ENCODE assay signal across 17 cellular contexts in genomic region chr4:3599951-3600350, GRCh38.
DNase-seq lines count a peak whose midpoint lies in the region; TF ChIP-seq lines count a peak whose summit lies in the region.
"Had no signal": no experiment of that assay in that cellular context is flagged by ENCODE, and none has a peak within 500 bp of the region (broad histone marks: within the 10 kb centered on the region; RNA-seq: fewer than 3 reads in every experiment).

No MANE protein-coding gene starts in this region.

- peaks cover 3% of the 10 kb centered on the region for H3K4me1 Mint-ChIP-seq in neural progenitor cell
- no peaks in the 10 kb centered on the region for H3K4me1 Mint-ChIP-seq in CD4-positive, alpha-beta memory T cell
- H3K4me1 Mint-ChIP-seq: GM23338 had no signal

- H3K4me1 ChIP-seq in neural progenitor cell (no peaks in the 10 kb centered on the region), trophoblast cell (ENCODE audit: control insufficient read depth in 1 of 2, insufficient read depth in 2 of 2, low read length in 2 of 2) (no peaks in the 10 kb centered on the region)
- H3K4me1 ChIP-seq in CD4-positive, alpha-beta memory T cell (ENCODE audit: insufficient read depth, low read length) = no peaks in the 10 kb centered on the region
- H3K4me1 ChIP-seq: Caco-2, HAP-1 had no signal

- H3F3A ChIP-seq in neural progenitor cell (ENCODE audit: low read depth) = peaks cover 3% of the 10 kb centered on the region

- no peak overlapping the region for H3K18ac ChIP-seq in trophoblast cell (ENCODE audit: low read length)

- no peaks in the 10 kb centered on the region for H3K27me3 ChIP-seq in H7 (ENCODE audit: control insufficient read depth, insufficient read depth, low read length)
- H3K27me3 ChIP-seq in neural progenitor cell = no peaks in the 10 kb centered on the region
- no peaks in the 10 kb centered on the region for H3K27me3 ChIP-seq in trophoblast cell (ENCODE audit: insufficient read depth, low read length)
- no peaks in the 10 kb centered on the region for H3K27me3 ChIP-seq in CD4-positive, alpha-beta memory T cell (ENCODE audit: insufficient read depth, low read length)

- no peak overlapping the region for H3K14ac ChIP-seq in trophoblast cell (ENCODE audit: low read length)

- DNase-seq in H7 = peak; percentile 35
- peak; percentile 30 for DNase-seq in iPS-NIHi11 (ENCODE audit: low spot score)
- peak; percentile 34 for DNase-seq in neural progenitor cell (ENCODE audit: low spot score)
- peak; percentile 41 to 64 for DNase-seq in trophoblast cell
- DNase-seq in CD4-positive, alpha-beta memory T cell = no peak
- no peak for DNase-seq in HPDE6-E6E7 (ENCODE audit: extremely low spot score)
- no peak for DNase-seq in lower leg skin (ENCODE audit: low spot score in 2 of 2)
- DNase-seq: C1 segment of cervical spinal cord; Caco-2; CD8-positive, alpha-beta T cell; DMS153; DND-41; GDM1; HFFc6 had no signal

- no peak overlapping the region for H2BK5ac ChIP-seq in trophoblast cell (ENCODE audit: low read depth, low read length, poor library complexity)

- H3K4me2 ChIP-seq in neural progenitor cell (no peak overlapping the region), trophoblast cell (ENCODE audit: low read length) (no peak overlapping the region)
- H3K4me2 ChIP-seq: GM23338 had no signal

- H3K27me3 Mint-ChIP-seq in neural progenitor cell (ENCODE audit: insufficient read depth, low read depth) = peaks cover 7% of the 10 kb centered on the region
- H3K27me3 Mint-ChIP-seq in CD4-positive, alpha-beta memory T cell = peaks cover 5 to 8% of the 10 kb centered on the region in 2 donors

- peak overlapping the region; percentile 46 for H3K4me3 Mint-ChIP-seq in neural progenitor cell
- no peak overlapping the region for H3K4me3 Mint-ChIP-seq in CD4-positive, alpha-beta memory T cell
- H3K4me3 Mint-ChIP-seq: CD8-positive, alpha-beta T cell; GM23338; HFFc6 had no signal

- H2AFZ ChIP-seq in neural progenitor cell (replicated peaks) = no peak overlapping the region
- no peak overlapping the region for H2AFZ ChIP-seq in trophoblast cell (ENCODE audit: insufficient read depth, low read length, poor library complexity)
- H2AFZ ChIP-seq: GM23338 had no signal

- no peaks in the 10 kb centered on the region for H3K36me3 Mint-ChIP-seq in neural progenitor cell
- H3K36me3 Mint-ChIP-seq in CD4-positive, alpha-beta memory T cell = no peaks in the 10 kb centered on the region
- H3K36me3 Mint-ChIP-seq: CD8-positive, alpha-beta T cell had no signal

- H3K23ac ChIP-seq in trophoblast cell (ENCODE audit: low read length) = no peak overlapping the region

- H3K36me3 ChIP-seq in H7 (replicated peaks; ENCODE audit: control insufficient read depth, insufficient read depth, low read length) (no peaks in the 10 kb centered on the region), neural progenitor cell (no peaks in the 10 kb centered on the region), trophoblast cell (ENCODE audit: control insufficient read depth in 1 of 2, insufficient read depth in 2 of 2, low read length in 2 of 2) (no peaks in the 10 kb centered on the region)
- no peaks in the 10 kb centered on the region for H3K36me3 ChIP-seq in CD4-positive, alpha-beta memory T cell (ENCODE audit: insufficient read depth, low read length)
- H3K36me3 ChIP-seq: HAP-1 had no signal

- H3K27ac ChIP-seq in neural progenitor cell (no peak overlapping the region), trophoblast cell (ENCODE audit: low read depth, low read length) (no peak overlapping the region)
- H3K27ac ChIP-seq in CD4-positive, alpha-beta memory T cell (ENCODE audit: low read depth, low read length) = no peak overlapping the region

- no peak overlapping the region for H4K91ac ChIP-seq in trophoblast cell (ENCODE audit: low read depth, low read length)

- POLR2A ChIA-PET in CD4-positive, alpha-beta memory T cell (lab: Charles Lee; ENCODE audit: partially characterized antibody) = no interaction called here

- whole genome bisulfite sequencing in trophoblast cell (ENCODE audit: extremely low coverage, insufficient coverage, insufficient read length) = no CpG with 5 or more reads among the region's 9 CpGs
- 56 to 63% methylated on average over 9 of the region's 9 CpGs for WGBS in lower leg skin, 2 donors

- H3K9me3 ChIP-seq in neural progenitor cell (ENCODE audit: low read depth) (no peaks in the 10 kb centered on the region), trophoblast cell (ENCODE audit: insufficient read depth, low read depth, low read length) (peaks cover 21% of the 10 kb centered on the region)
- no peaks in the 10 kb centered on the region for H3K9me3 ChIP-seq in CD4-positive, alpha-beta memory T cell (ENCODE audit: control insufficient read depth in 1 of 2, low read length in 2 of 2)
- H3K9me3 ChIP-seq: Caco-2, HAP-1 had no signal

- H3K79me2 ChIP-seq in neural progenitor cell (ENCODE audit: low read depth) (no peaks in the 10 kb centered on the region), trophoblast cell (ENCODE audit: control insufficient read depth, insufficient read depth, low read length, poor library complexity) (no peaks in the 10 kb centered on the region)

- peaks cover 3% of the 10 kb centered on the region for H3K9me3 Mint-ChIP-seq in neural progenitor cell
- no peaks in the 10 kb centered on the region for H3K9me3 Mint-ChIP-seq in CD4-positive, alpha-beta memory T cell
- H3K9me3 Mint-ChIP-seq: CD8-positive, alpha-beta T cell had no signal

- H3K79me1 ChIP-seq in trophoblast cell (ENCODE audit: low read length) = no peaks in the 10 kb centered on the region

- H4K8ac ChIP-seq in trophoblast cell (ENCODE audit: low read depth, low read length) = no peak overlapping the region

- intact Hi-C loops in CD4-positive, alpha-beta memory T cell (cut with micrococcal nuclease) = no loop called here
- intact Hi-C loops in lower leg skin (cut with DNase I; ENCODE audit: low total_unique reads) = no loop called here

- TF ChIP-seq CTCF in neural progenitor cell (IDR thresholded peaks at IDR 0.05) (no peak), lower leg skin (IDR thresholded peaks at IDR 0.05) (no peak)

- H3K9ac ChIP-seq in neural progenitor cell (no peak overlapping the region), trophoblast cell (ENCODE audit: low read length) (no peak overlapping the region)

- no peak for TF ChIP-seq POLR2A in lower leg skin (IDR thresholded peaks at IDR 0.05)

- no peak overlapping the region for H3K4ac ChIP-seq in trophoblast cell (ENCODE audit: low read depth, low read length)

- H3K27ac Mint-ChIP-seq in neural progenitor cell = no peak overlapping the region
- no peak overlapping the region for H3K27ac Mint-ChIP-seq in CD4-positive, alpha-beta memory T cell
- H3K27ac Mint-ChIP-seq: CD8-positive, alpha-beta T cell; GM23338; HFFc6 had no signal

- H4K12ac ChIP-seq in trophoblast cell (ENCODE audit: low read depth, low read length) = no peak overlapping the region

- no peak overlapping the region for H2BK12ac ChIP-seq in trophoblast cell (ENCODE audit: low read length)

- no peak overlapping the region for H3K4me3 ChIP-seq in H7 (ENCODE audit: insufficient read depth, low read depth, low read length)
- no peak overlapping the region for H3K4me3 ChIP-seq in neural progenitor cell
- no peak overlapping the region for H3K4me3 ChIP-seq in trophoblast cell (ENCODE audit: low read depth, low read length)
- H3K4me3 ChIP-seq in CD4-positive, alpha-beta memory T cell (ENCODE audit: low read length in 2 of 2) = no peak overlapping the region
- no peak overlapping the region for H3K4me3 ChIP-seq in lower leg skin (ENCODE audit: low read depth, poor library complexity, severe bottlenecking)
- H3K4me3 ChIP-seq: GM12878, GM23338, HAP-1 had no signal

- CTCF ChIA-PET in CD4-positive, alpha-beta memory T cell (lab: Charles Lee; ENCODE audit: partially characterized antibody) = no interaction called here

- H4K20me1 ChIP-seq in neural progenitor cell (ENCODE audit: low read depth) = no peaks in the 10 kb centered on the region

- no peak overlapping the region for H2AK5ac ChIP-seq in trophoblast cell (ENCODE audit: low read length)

- no peak overlapping the region for H2BK120ac ChIP-seq in trophoblast cell (ENCODE audit: insufficient read depth, low read length, poor library complexity)

Comparison
In these comparisons a context has a peak if more than half of its experiments do, and no peak if none do; other contexts are left out.
1. DNase-seq: peak in H7 (single experiment), iPS-NIHi11 (single experiment), neural progenitor cell (single experiment) and trophoblast cell (2 of 2); none in CD4-positive, alpha-beta memory T cell (0 of 5), HPDE6-E6E7 (single experiment) and lower leg skin (0 of 2).